Comparison of ENCODE assay signal across 23 cellular contexts in the genomic region with DNA sequence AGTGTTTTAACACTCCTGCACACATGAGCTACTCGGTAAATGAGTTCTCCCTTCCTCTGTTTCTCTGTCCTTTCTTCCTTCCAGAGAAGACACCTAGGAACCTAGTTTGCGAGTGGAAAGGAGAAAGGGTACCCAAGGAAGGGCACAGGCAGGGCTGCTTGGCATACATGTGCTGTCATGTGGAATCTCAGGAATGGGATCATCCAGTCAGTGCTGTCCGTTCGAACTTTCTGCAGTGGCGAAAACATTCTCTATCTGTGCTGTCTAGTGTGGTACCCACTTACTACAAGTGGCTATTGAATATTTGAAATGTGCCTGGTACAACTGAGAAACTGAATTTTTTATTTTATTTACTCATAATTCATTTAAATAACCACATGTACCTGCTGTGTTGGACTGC. TPM values are rescaled to one million over a fixed set of nuclear protein-coding genes. Genes with fewer than 3 reads are reported as not detected.
DNase-seq lines count a peak whose midpoint lies in the region; ATAC-seq, FAIRE-seq and TF ChIP-seq lines count a peak whose summit lies in the region.
"Had no signal": no experiment of that assay in that cellular context is flagged by ENCODE, and none has a peak within 500 bp of the region (broad histone marks: within the 10 kb centered on the region; RNA-seq: fewer than 3 reads in every experiment).

No MANE protein-coding gene starts in this region.

- no peak overlapping the region for H3K18ac ChIP-seq in H1 (ENCODE audit: extremely low read depth, low read length)
- no peak overlapping the region for H3K18ac ChIP-seq in trophoblast cell (ENCODE audit: low read length)

- H3K23ac ChIP-seq in H1 (ENCODE audit: insufficient read length), result no peak overlapping the region
- H3K23ac ChIP-seq in trophoblast cell (ENCODE audit: low read length), result no peak overlapping the region

- no peak for TF ChIP-seq RAD21 in H1 (IDR thresholded peaks at IDR 0.05 in 1 of 2, conservative IDR thresholded peaks at IDR 0.05 in 1 of 2; ENCODE audit: low read depth in 2 of 2, low read length in 2 of 2)

- H3K4ac ChIP-seq in H1 (replicated peaks; ENCODE audit: insufficient read length, low read depth, low read length) (no peak overlapping the region), trophoblast cell (ENCODE audit: low read depth, low read length) (no peak overlapping the region)

- TF ChIP-seq POLR2A in H1 (IDR thresholded peaks at IDR 0.05; ENCODE audit: control extremely low read depth in 1 of 2, low read depth in 2 of 2, low read length in 2 of 2) (no peak), upper lobe of left lung (IDR thresholded peaks at IDR 0.05) (no peak), thyroid gland (IDR thresholded peaks at IDR 0.05) (no peak)

- no peak overlapping the region for H3K9ac ChIP-seq in H1 (replicated peaks in 1 of 4; ENCODE audit: extremely low read depth in 1 of 4, low read depth in 3 of 4, low read length in 3 of 4)
- H3K9ac ChIP-seq in trophoblast cell (ENCODE audit: low read length), result no peak overlapping the region
- H3K9ac ChIP-seq: KMS-11 had no signal

- H3K14ac ChIP-seq in H1 (ENCODE audit: insufficient read length), result no peak overlapping the region
- peak overlapping the region; percentile 33 for H3K14ac ChIP-seq in trophoblast cell (ENCODE audit: low read length)

- 90% methylated on average over 5 of the region's 5 CpGs; no CpG with 5 or more reads in 1 of the 2 experiments for WGBS in H1 (ENCODE audit: extremely low coverage in 1 of 2, insufficient coverage in 1 of 2, insufficient read length in 1 of 2, insufficient replicate concordance in 2 of 2, low coverage in 1 of 2, low lambda C conversion rate in 2 of 2, missing lambda C conversion rate in 1 of 2), 2 experiments
- WGBS in trophoblast cell (ENCODE audit: extremely low coverage, insufficient coverage, insufficient read length), result no CpG with 5 or more reads among the region's 5 CpGs
- WGBS in upper lobe of left lung, 2 donors, result 71 to 82% methylated on average over 5 of the region's 5 CpGs
- 83% methylated on average over 5 of the region's 5 CpGs for WGBS in thyroid gland, 2 donors

- in situ Hi-C loops in ACHN (cut with HindIII; ENCODE audit: low pct_ligation_motif_present, low pct_unique_long_range_greater_than_20kb, low sequenced_read_pairs), result no loop called here

- no peak overlapping the region for H4K5ac ChIP-seq in H1 (ENCODE audit: insufficient read length, low read depth, low read length)

- no peak for ATAC-seq in upper lobe of left lung (ENCODE audit: low FRiP score in 2 of 2)

- H2BK120ac ChIP-seq in H1 (replicated peaks; ENCODE audit: low read depth, low read length), result no peak overlapping the region
- H2BK120ac ChIP-seq in trophoblast cell (ENCODE audit: insufficient read depth, low read length, poor library complexity), result no peak overlapping the region

- H2BK12ac ChIP-seq in H1 (ENCODE audit: low read depth, low read length) (no peak overlapping the region), trophoblast cell (ENCODE audit: low read length) (peak overlapping the region; percentile 34)

- POLR2A ChIA-PET in H1 (lab: Charles Lee; ENCODE audit: partially characterized antibody), result no interaction called here

- TF ChIP-seq EP300 in H1 (IDR thresholded peaks at IDR 0.05; ENCODE audit: borderline replicate concordance in 1 of 2, low read depth in 2 of 2, low read length in 2 of 2) (no peak), upper lobe of left lung (IDR thresholded peaks at IDR 0.05) (no peak)

- H3K4me1 ChIP-seq in H1 (replicated peaks in 1 of 4; ENCODE audit: control insufficient read depth in 3 of 4, insufficient read depth in 4 of 4, low read length in 3 of 4) (no peaks in the 10 kb centered on the region), trophoblast cell (ENCODE audit: control insufficient read depth in 1 of 2, insufficient read depth in 2 of 2, low read length in 2 of 2) (peaks cover 0 to 2% of the 10 kb centered on the region in 2 experiments), upper lobe of left lung (no peaks in the 10 kb centered on the region), thyroid gland (peaks cover 0 to 2% of the 10 kb centered on the region in 2 donors)

- H2AK5ac ChIP-seq in H1 (ENCODE audit: low read depth, low read length), result no peak overlapping the region
- H2AK5ac ChIP-seq in trophoblast cell (ENCODE audit: low read length), result peak overlapping the region; percentile 48

- peak; percentile 46 for DNase-seq in ACHN
- no peak for DNase-seq in HTR-8/SVneo (ENCODE audit: insufficient read length, low spot score)
- no peak for DNase-seq in H1 (ENCODE audit: low read depth in 1 of 2, low spot score in 2 of 2)
- no peak for DNase-seq in trophoblast cell
- DNase-seq in upper lobe of left lung, result no peak
- no peak for DNase-seq in DMS 273 (lab: John Stamatoyannopoulos, UW; ENCODE audit: unreplicated experiment)
- no peak for DNase-seq in thyroid gland
- DNase-seq: Calu3, DMS153, DND-41, H9, NCI-H1048, NCI-H1417, NCI-H1694, NCI-H2029 treated with DMSO at 0.1 percent for 48 hours, NCI-H2227 treated with DMSO at 0.1 percent for 48 hours, NCI-H526 treated with DMSO at 0.1 percent for 48 hours, RPMI8226, SHP77 treated with DMSO at 0.1 percent for 48 hours, SW 1271 had no signal

- intact Hi-C loops in thyroid gland (cut with DNase I), result no loop called here

- FAIRE-seq in HTR-8/SVneo (lab: Jason Lieb, UNC), result peak; percentile 26
- FAIRE-seq in H1 (lab: Jason Lieb, UNC), result no peak
- FAIRE-seq: GM12892, GM19239 had no signal

- H3K9me3 ChIP-seq in H1 (ENCODE audit: insufficient read depth in 2 of 2, low read depth in 1 of 2, low read length in 1 of 2) (no peaks in the 10 kb centered on the region), trophoblast cell (ENCODE audit: insufficient read depth, low read depth, low read length) (peaks cover 2% of the 10 kb centered on the region), upper lobe of left lung (no peaks in the 10 kb centered on the region), thyroid gland (no peaks in the 10 kb centered on the region)

- H3K27ac ChIP-seq in H1 (ENCODE audit: low read depth, low read length), result no peak overlapping the region
- no peak overlapping the region for H3K27ac ChIP-seq in trophoblast cell (ENCODE audit: low read depth, low read length)
- H3K27ac ChIP-seq in upper lobe of left lung, result no peak overlapping the region
- H3K27ac ChIP-seq in thyroid gland, result no peak overlapping the region
- H3K27ac ChIP-seq: KMS-11 had no signal

- no peak overlapping the region for H4K12ac ChIP-seq in trophoblast cell (ENCODE audit: low read depth, low read length)

- H4K91ac ChIP-seq in H1 (replicated peaks; ENCODE audit: insufficient read length, low read length) (no peak overlapping the region), trophoblast cell (ENCODE audit: low read depth, low read length) (no peak overlapping the region)

- no peaks in the 10 kb centered on the region for H3K23me2 ChIP-seq in H1 (ENCODE audit: low read depth, low read length)

- H2AFZ ChIP-seq in H1 (ENCODE audit: low read length) (no peak overlapping the region), trophoblast cell (ENCODE audit: insufficient read depth, low read length, poor library complexity) (no peak overlapping the region)

- H2BK20ac ChIP-seq in H1 (ENCODE audit: low read length), result no peak overlapping the region

- TF ChIP-seq CTCF in H1 (IDR thresholded peaks at IDR 0.05; ENCODE audit: control extremely low read depth in 1 of 3, insufficient read depth in 1 of 3, low read depth in 1 of 3, low read length in 3 of 3), result no peak
- no peak for TF ChIP-seq CTCF in upper lobe of left lung (IDR thresholded peaks at IDR 0.05)
- TF ChIP-seq CTCF in thyroid gland (IDR thresholded peaks at IDR 0.05), result no peak

- H4K8ac ChIP-seq in H1 (ENCODE audit: extremely low read depth, insufficient read depth, low read length) (no peak overlapping the region), trophoblast cell (ENCODE audit: low read depth, low read length) (no peak overlapping the region)

- H2BK15ac ChIP-seq in H1 (ENCODE audit: low read length), result no peak overlapping the region

- no peak overlapping the region for H3K56ac ChIP-seq in H1 (replicated peaks; ENCODE audit: insufficient read length, low read depth, low read length)

- H4K20me1 ChIP-seq in H1 (replicated peaks in 1 of 2; ENCODE audit: control insufficient read depth in 1 of 2, insufficient read depth in 2 of 2, low read length in 2 of 2), result peaks cover 10 to 17% of the 10 kb centered on the region in 2 experiments

- H3K4me3 ChIP-seq in H1 (ENCODE audit: extremely low read depth in 1 of 4, insufficient read depth in 2 of 4, low read depth in 3 of 4, low read length in 4 of 4) (no peak overlapping the region), trophoblast cell (ENCODE audit: low read depth, low read length) (no peak overlapping the region), upper lobe of left lung (no peak overlapping the region), thyroid gland (replicated peaks in 1 of 3) (no peak overlapping the region)

- H3K79me2 ChIP-seq in H1 (ENCODE audit: control insufficient read depth in 1 of 2, insufficient read depth in 2 of 2, low read length in 2 of 2), result peaks cover 10 to 95% of the 10 kb centered on the region in 2 experiments
- H3K79me2 ChIP-seq in trophoblast cell (ENCODE audit: control insufficient read depth, insufficient read depth, low read length, poor library complexity), result no peaks in the 10 kb centered on the region

- CTCF ChIA-PET in H1 (lab: Charles Lee; ENCODE audit: partially characterized antibody), result interaction anchor here (1.2 kb wide), 1 partner anchor 8 kb away, joined by 4 read pairs; no protein-coding TSS in a partner anchor

- H3K79me1 ChIP-seq in H1 (ENCODE audit: low read depth, low read length), result peaks cover 9% of the 10 kb centered on the region
- no peaks in the 10 kb centered on the region for H3K79me1 ChIP-seq in trophoblast cell (ENCODE audit: low read length)

- H3K27me3 ChIP-seq in H1 (replicated peaks in 1 of 4; ENCODE audit: control insufficient read depth in 3 of 4, extremely low read depth in 1 of 4, insufficient read depth in 3 of 4, low read length in 3 of 4), result no peaks in the 10 kb centered on the region
- no peaks in the 10 kb centered on the region for H3K27me3 ChIP-seq in trophoblast cell (ENCODE audit: insufficient read depth, low read length)
- H3K27me3 ChIP-seq in upper lobe of left lung, result no peaks in the 10 kb centered on the region
- H3K27me3 ChIP-seq in thyroid gland, result no peaks in the 10 kb centered on the region

- H3K4me2 ChIP-seq in H1 (ENCODE audit: insufficient read depth in 1 of 2, low read depth in 2 of 2, low read length in 2 of 2), result no peak overlapping the region
- H3K4me2 ChIP-seq in trophoblast cell (ENCODE audit: low read length), result no peak overlapping the region
- H3K4me2 ChIP-seq: KMS-11 had no signal

- H2BK5ac ChIP-seq in H1 (ENCODE audit: low read depth, low read length), result peak overlapping the region; percentile 26; the same call in 1 of the 2 replicates
- no peak overlapping the region for H2BK5ac ChIP-seq in trophoblast cell (ENCODE audit: low read depth, low read length, poor library complexity)

- H3K36me3 ChIP-seq in H1 (ENCODE audit: control insufficient read depth in 2 of 4, insufficient read depth in 4 of 4, low read length in 3 of 4), result peaks cover 0 to 4% (median 0%) of the 10 kb centered on the region in 4 experiments; a peak in 2 of 8 replicates
- peaks cover 0 to 1% of the 10 kb centered on the region in 2 experiments for H3K36me3 ChIP-seq in trophoblast cell (ENCODE audit: control insufficient read depth in 1 of 2, insufficient read depth in 2 of 2, low read length in 2 of 2)
- no peaks in the 10 kb centered on the region for H3K36me3 ChIP-seq in upper lobe of left lung
- no peaks in the 10 kb centered on the region for H3K36me3 ChIP-seq in thyroid gland

RNA-seq across cellular contexts. Expression of a gene that starts 28.0 kb away (rescaled TPM):
- total RNA-seq in H1 (2021; fragmentation: NEBNext Ultra II Directional; extraction: Animal tissue kit (Norgen Biotek cat#: 25700)), result 186 and 192 TPM in 2 replicates
- 40.3 and 46.7 TPM in 2 replicates for polyA plus RNA-seq in H1 (2011; rRNA removed)
- polyA plus RNA-seq in H1 (2011; cell fraction: cytosol; rRNA removed), result 58.1 TPM
- 41.9 TPM for polyA plus RNA-seq in H1 (2011; cell fraction: nucleus; rRNA removed)
- polyA plus RNA-seq in H1 (2012, experiment 1 of 2), result 61.5 to 112 TPM (median 78.7 TPM) in 4 replicates
- 7.7 TPM for polyA plus RNA-seq in H1 (2012, experiment 2 of 2)
- polyA plus RNA-seq in H1 (2013, experiment 1 of 2), result 71.9 TPM
- 73.9 TPM for polyA plus RNA-seq in H1 (2013, experiment 2 of 2)
- 190 and 198 TPM in 2 replicates for polyA minus RNA-seq in H1 (2011; rRNA and poly(A)+ RNA removed)
- polyA minus RNA-seq in H1 (2011; cell fraction: cytosol; rRNA and poly(A)+ RNA removed), result 61.0 TPM
- 121 TPM for polyA minus RNA-seq in H1 (2011; cell fraction: nucleus; rRNA and poly(A)+ RNA removed)
- 18.8 and 19.4 TPM in 2 replicates for polyA plus RNA-seq in trophoblast cell (2013)
- total RNA-seq in upper lobe of left lung, result 10 to 100 TPM in 4 of 6 donors, 1 to 10 TPM in 2; 4.2 to 20.8 (median 13.1) TPM
- total RNA-seq in thyroid gland, result 10 to 100 TPM in 3 of 4 donors, 1 to 10 TPM in 1; 8.7 to 17.5 (median 13.1) TPM

RNA-seq across cellular contexts. Expression of a gene that starts 28.0 kb away (rescaled TPM):
- 17.8 and 18.7 TPM in 2 replicates for total RNA-seq in H1 (2021; fragmentation: NEBNext Ultra II Directional; extraction: Animal tissue kit (Norgen Biotek cat#: 25700))
- polyA plus RNA-seq in H1 (2011; rRNA removed), result 2.1 and 2.2 TPM in 2 replicates
- polyA plus RNA-seq in H1 (2011; cell fraction: cytosol; rRNA removed), result 2.7 TPM
- 3.3 TPM for polyA plus RNA-seq in H1 (2011; cell fraction: nucleus; rRNA removed)
- 4.2 to 8.9 TPM (median 5.5 TPM) in 4 replicates for polyA plus RNA-seq in H1 (2012, experiment 1 of 2)
- 0.52 TPM for polyA plus RNA-seq in H1 (2012, experiment 2 of 2)
- polyA plus RNA-seq in H1 (2013, experiment 1 of 2), result 6.7 TPM
- 5.8 TPM for polyA plus RNA-seq in H1 (2013, experiment 2 of 2)
- 5.4 and 10.8 TPM in 2 replicates for polyA minus RNA-seq in H1 (2011; rRNA and poly(A)+ RNA removed)
- 4.3 TPM for polyA minus RNA-seq in H1 (2011; cell fraction: cytosol; rRNA and poly(A)+ RNA removed)
- 16.2 TPM for polyA minus RNA-seq in H1 (2011; cell fraction: nucleus; rRNA and poly(A)+ RNA removed)
- polyA plus RNA-seq in trophoblast cell (2013), result 4.3 and 4.5 TPM in 2 replicates
- 1 to 10 TPM; 5.2 to 9.8 (median 8.0) TPM for total RNA-seq in upper lobe of left lung
- 10 to 100 TPM in 1 of 4 donors, 1 to 10 TPM in 3; 5.0 to 12.0 (median 6.3) TPM for total RNA-seq in thyroid gland
